ENCODE assay signal across 27 cellular contexts in genomic region chrX:69140837-69141236, GRCh38.
"Had no signal": no experiment of that assay in that cellular context is flagged by ENCODE, and none has a peak within 500 bp of the region (broad histone marks: within the 10 kb centered on the region; RNA-seq: fewer than 3 reads in every experiment).

No MANE protein-coding gene starts in this region.

- H3K36me3 Mint-ChIP-seq: mesothelial cell of epicardium; naive B cell; natural killer cell; stimulated activated effector memory CD8-positive, alpha-beta T cell treated with anti-CD3 and anti-CD28 coated beads, Interleukin-12 subunit alpha, Interleukin-12 subunit beta, amount 100 ng/mL, for 72 hours had no signal

- H3K4me3 Mint-ChIP-seq: mesothelial cell of epicardium; naive B cell; natural killer cell; stimulated activated effector memory CD8-positive, alpha-beta T cell treated with anti-CD3 and anti-CD28 coated beads, Interleukin-12 subunit alpha, Interleukin-12 subunit beta, amount 100 ng/mL, for 72 hours; stimulated activated naive CD8-positive, alpha-beta T cell treated with anti-CD3 and anti-CD28 coated beads, Interleukin-15, Interleukin-2, amounts not matched to agents 100 ng/mL and 50 ng/mL, for 24 hours had no signal

- H3K4me2 ChIP-seq: hepatocyte had no signal

- H3K4me1 Mint-ChIP-seq: natural killer cell; stimulated activated effector memory CD8-positive, alpha-beta T cell treated with anti-CD3 and anti-CD28 coated beads, Interleukin-12 subunit alpha, Interleukin-12 subunit beta, amount 100 ng/mL, for 72 hours had no signal

- H3K4me1 ChIP-seq: left lung, lower lobe of right lung, pancreas, prostate gland, suprapubic skin, upper lobe of right lung had no signal

- H3K27ac ChIP-seq: heart right ventricle, hepatocyte, left lung, lower lobe of right lung, neutrophil, pancreas, prostate gland, skin epidermis, suprapubic skin, thoracic aorta, tibial artery, upper lobe of right lung had no signal

- H3K27ac Mint-ChIP-seq: natural killer cell; stimulated activated effector memory CD8-positive, alpha-beta T cell treated with anti-CD3 and anti-CD28 coated beads, Interleukin-12 subunit alpha, Interleukin-12 subunit beta, amount 100 ng/mL, for 72 hours; stimulated activated naive CD8-positive, alpha-beta T cell treated with anti-CD3 and anti-CD28 coated beads, Interleukin-15, Interleukin-2, amounts not matched to agents 100 ng/mL and 50 ng/mL, for 24 hours had no signal

- H2AFZ ChIP-seq: hepatocyte had no signal

- H3K4me3 ChIP-seq: heart right ventricle, hepatocyte, left lung, lower lobe of right lung, pancreas, prostate gland, skin epidermis, suprapubic skin, thoracic aorta, tibial artery, upper lobe of right lung had no signal

- ATAC-seq: heart right ventricle; left colon; left lung; lower lobe of right lung; natural killer cell; pancreas; right cardiac atrium; sciatic nerve; stimulated activated effector memory CD8-positive, alpha-beta T cell treated with anti-CD3 and anti-CD28 coated beads, Interleukin-12 subunit alpha, Interleukin-12 subunit beta, amount 100 ng/mL, for 72 hours; upper lobe of right lung had no signal

- H3K27me3 Mint-ChIP-seq: stimulated activated naive CD8-positive, alpha-beta T cell treated with anti-CD3 and anti-CD28 coated beads, Interleukin-15, Interleukin-2, amounts not matched to agents 100 ng/mL and 50 ng/mL, for 24 hours had no signal

- H3K9me3 ChIP-seq: heart right ventricle, left lung, lower lobe of right lung, neutrophil, pancreas, prostate gland, suprapubic skin, thoracic aorta, tibial artery, upper lobe of right lung had no signal

- H3K9me3 Mint-ChIP-seq: naive B cell; natural killer cell; stimulated activated effector memory CD8-positive, alpha-beta T cell treated with anti-CD3 and anti-CD28 coated beads, Interleukin-12 subunit alpha, Interleukin-12 subunit beta, amount 100 ng/mL, for 72 hours; stimulated activated naive CD8-positive, alpha-beta T cell treated with anti-CD3 and anti-CD28 coated beads, Interleukin-15, Interleukin-2, amounts not matched to agents 100 ng/mL and 50 ng/mL, for 24 hours had no signal

- H3K27me3 ChIP-seq: hepatocyte, pancreas, suprapubic skin, tibial artery, upper lobe of right lung had no signal

- DNase-seq: heart right ventricle; left colon; left lung; lower lobe of right lung; mammary epithelial cell; mesendoderm; naive B cell; natural killer cell; posterior cingulate gyrus; retina; right cardiac atrium; stimulated activated CD4-positive, alpha-beta T cell treated with anti-CD3 and anti-CD28 coated beads, Interleukin-4, amount 100 ng/mL, for 24 hours; stimulated activated naive CD4-positive, alpha-beta T cell; tibial artery; trophoblast cell; upper lobe of right lung had no signal

- H3K36me3 ChIP-seq: heart right ventricle, left lung, lower lobe of right lung, neutrophil, pancreas, prostate gland, suprapubic skin, thoracic aorta, tibial artery, upper lobe of right lung had no signal

- H3K79me2 ChIP-seq: hepatocyte had no signal
